8 cellular contexts compared by ENCODE assay signal in genomic region chr3:124986153-124987143, GRCh38. TPM values are rescaled to one million over a fixed set of nuclear protein-coding genes. Genes with fewer than 3 reads are reported as not detected.
A peak's percentile ranks its signal among the peaks of the same experiment; 100 is the strongest.
DNase-seq lines count a peak whose midpoint lies in the region; ATAC-seq and TF ChIP-seq lines count a peak whose summit lies in the region.

No MANE protein-coding gene starts in this region.

- no peak overlapping the region for H3K4ac ChIP-seq in mesendoderm (ENCODE audit: low read depth, low read length)

- H3K27me3 ChIP-seq in HUES64 (ENCODE audit: insufficient read depth, low read length) (no peaks in the 10 kb centered on the region), mammary epithelial cell (ENCODE audit: insufficient read depth, low read length) (no peaks in the 10 kb centered on the region), mesendoderm (ENCODE audit: insufficient read depth, low read length, poor library complexity) (no peaks in the 10 kb centered on the region)

- H2BK120ac ChIP-seq in mesendoderm (ENCODE audit: low read depth, low read length), result no peak overlapping the region

- H3K4me1 ChIP-seq in HUES64 (ENCODE audit: insufficient read depth, low read length), result no peaks in the 10 kb centered on the region; the same call in none of the 2 replicates
- peaks cover 19% of the 10 kb centered on the region for H3K4me1 ChIP-seq in mammary epithelial cell (ENCODE audit: insufficient read depth, low read length)
- no peaks in the 10 kb centered on the region for H3K4me1 ChIP-seq in mesendoderm (ENCODE audit: control insufficient read depth, low read depth, low read length)

- peak; percentile 80 for DNase-seq in AG09309 (ENCODE audit: low read depth)
- DNase-seq in mammary epithelial cell, result peak; percentile 71
- peak; percentile 78 for DNase-seq in mesendoderm
- no peak for DNase-seq in NCI-H2171 treated with DMSO at 0.1 percent for 48 hours (lab: John Stamatoyannopoulos, UW)
- no peak for DNase-seq in SKM-1 treated with dmso at 0.1 percent for 144 hours (lab: John Stamatoyannopoulos, UW; ENCODE audit: unreplicated experiment)

- ATAC-seq in HG03439 (IDR thresholded peaks at IDR 0.05; ENCODE audit: unreplicated experiment) (no peak), HG02973 (IDR thresholded peaks at IDR 0.05; ENCODE audit: unreplicated experiment) (no peak)

- H3K79me2 ChIP-seq in mammary epithelial cell (ENCODE audit: insufficient read depth, low read length) (no peaks in the 10 kb centered on the region), mesendoderm (ENCODE audit: control insufficient read depth, insufficient read depth, low read length) (no peaks in the 10 kb centered on the region)

- peak; percentile 59 for TF ChIP-seq CTCF in AG09309 (IDR thresholded peaks at IDR 0.05; ENCODE audit: control insufficient read depth, insufficient read depth, low read depth, low read length, missing control alignments)
- peak; percentile 49 to 63 for TF ChIP-seq CTCF in mammary epithelial cell (conservative IDR thresholded peaks at IDR 0.05 in 1 of 2, IDR thresholded peaks at IDR 0.05 in 1 of 2; ENCODE audit: extremely low read depth in 1 of 2, insufficient read depth in 1 of 2, low read depth in 1 of 2, low read length in 2 of 2)

- CTCF ChIA-PET in mammary epithelial cell (lab: Charles Lee; ENCODE audit: low non-redundant PET), result no interaction called here

- 0 out of 2 replicates have a peak overlapping the region, but pooled peaks have one; percentile 15 for H3K27ac ChIP-seq in HUES64 (ENCODE audit: low read depth, low read length)
- peak overlapping the region; percentile 62 for H3K27ac ChIP-seq in mammary epithelial cell (ENCODE audit: insufficient read depth, low read depth, low read length)
- H3K27ac ChIP-seq in mesendoderm (ENCODE audit: low read depth, low read length), result no peak overlapping the region

- intact Hi-C loops in mammary epithelial cell (cut with micrococcal nuclease), result loop anchor here (1.0 to 2.0 kb wide), 2 partner anchors 58 to 226 kb away; no protein-coding TSS in a partner anchor

- WGBS in HUES64, result 61% methylated on average over 6 of the region's 7 CpGs
- WGBS in mammary epithelial cell (ENCODE audit: low coverage, missing lambda C conversion rate), result 34% methylated on average over 7 of the region's 7 CpGs
- WGBS in mesendoderm (ENCODE audit: extremely low coverage, insufficient coverage, low lambda C conversion rate), result no CpG with 5 or more reads among the region's 7 CpGs

- no peak overlapping the region for H4K5ac ChIP-seq in mesendoderm (ENCODE audit: low read length)

- BruUV-seq in mammary epithelial cell (replicated peaks; lab: Mats Ljungman, UMichigan), result no TSS peak

- peak overlapping the region; percentile 15 for H2AFZ ChIP-seq in mammary epithelial cell (ENCODE audit: low read depth, low read length)

- no peak overlapping the region for H2AK5ac ChIP-seq in mesendoderm (ENCODE audit: low read length)

- H3K4me2 ChIP-seq in mammary epithelial cell (ENCODE audit: insufficient read depth, low read depth, low read length) (no peak overlapping the region), mesendoderm (ENCODE audit: low read length) (no peak overlapping the region)

- no peak overlapping the region for H2BK15ac ChIP-seq in mesendoderm (replicated peaks; ENCODE audit: low read depth)

- H3K36me3 ChIP-seq in HUES64 (ENCODE audit: insufficient read depth, low read length), result peaks cover 6% of the 10 kb centered on the region; the same call in 1 of the 2 replicates
- H3K36me3 ChIP-seq in mammary epithelial cell (ENCODE audit: insufficient read depth, low read length), result no peaks in the 10 kb centered on the region
- H3K36me3 ChIP-seq in mesendoderm (ENCODE audit: control insufficient read depth, insufficient read depth, low read length), result peaks cover 12% of the 10 kb centered on the region

- in situ Hi-C loops in mammary epithelial cell (cut with MboI; ENCODE audit: low sequenced_read_pairs in 2 of 2), result no loop called here

- no peaks in the 10 kb centered on the region for H4K20me1 ChIP-seq in mammary epithelial cell (ENCODE audit: insufficient read depth, low read length)

- no peak overlapping the region for H3K9ac ChIP-seq in HUES64 (ENCODE audit: low read depth, low read length)
- H3K9ac ChIP-seq in mammary epithelial cell (ENCODE audit: insufficient read depth, low read length), result peak overlapping the region; percentile 30
- no peak overlapping the region for H3K9ac ChIP-seq in mesendoderm (ENCODE audit: low read length)

- no peak overlapping the region for H3K56ac ChIP-seq in mesendoderm (ENCODE audit: low read length)

- H3K79me1 ChIP-seq in mesendoderm (ENCODE audit: low read length), result no peaks in the 10 kb centered on the region

- no peak overlapping the region for H3K23ac ChIP-seq in mesendoderm (ENCODE audit: low read length)

- H2BK5ac ChIP-seq in mesendoderm (ENCODE audit: low read length), result no peak overlapping the region

- no peak overlapping the region for H3K4me3 ChIP-seq in AG09309 (ENCODE audit: control insufficient read depth, low read depth, low read length)
- no peak overlapping the region for H3K4me3 ChIP-seq in HUES64 (ENCODE audit: low read length)
- H3K4me3 ChIP-seq in mammary epithelial cell (replicated peaks in 1 of 3; ENCODE audit: insufficient read depth in 1 of 3, low read depth in 2 of 3, low read length in 3 of 3), result no peak overlapping the region
- H3K4me3 ChIP-seq in mesendoderm (ENCODE audit: low read length), result no peak overlapping the region

- no peak overlapping the region for H3K18ac ChIP-seq in mesendoderm (ENCODE audit: low read length)

- H3K9me3 ChIP-seq in HUES64 (ENCODE audit: insufficient read depth, low read depth, low read length) (no peaks in the 10 kb centered on the region), mammary epithelial cell (replicated peaks; ENCODE audit: insufficient read depth, low read length) (no peaks in the 10 kb centered on the region)

- dilution Hi-C loops in mammary epithelial cell (cut with HindIII; ENCODE audit: low sequenced_read_pairs), result no loop called here

- H4K8ac ChIP-seq in mesendoderm (ENCODE audit: low read depth, low read length), result no peak overlapping the region

RNA-seq across cellular contexts. Expression of gene MUC13, which starts 51.9 kb away (rescaled TPM):
- polyA plus RNA-seq in HUES64 (2013, experiment 1 of 2), result not detected
- not detected for polyA plus RNA-seq in HUES64 (2013, experiment 2 of 2)
- total RNA-seq in mammary epithelial cell, result not detected
- not detected for polyA plus RNA-seq in mammary epithelial cell
- polyA minus RNA-seq in mammary epithelial cell, result not detected
- polyA plus RNA-seq in mesendoderm (2013, experiment 1 of 2), result 0.13 TPM
- polyA plus RNA-seq in mesendoderm (2013, experiment 2 of 2), result 0.11 TPM

Comparison
In these comparisons a context has a peak if more than half of its experiments do, and no peak if none do; other contexts are left out.
1. DNase-seq: peak in AG09309 (single experiment), mammary epithelial cell (single experiment) and mesendoderm (single experiment); none in NCI-H2171 treated with DMSO at 0.1 percent for 48 hours (single experiment) and SKM-1 treated with dmso at 0.1 percent for 144 hours (single experiment).